1 cellular context compared by ENCODE assay signal in genomic region chr5:177365845-177366527, GRCh38.
TF ChIP-seq lines count a peak whose summit lies in the region.

No MANE protein-coding gene starts in this region.

TF ChIP-seq in H1, 55 proteins besides CTCF, POLR2A, EP300 and RAD21:
- no peak for TF ChIP-seq BCL11A (IDR thresholded peaks at IDR 0.05; ENCODE audit: low read depth in 2 of 2, low read length in 2 of 2)
- no peak for TF ChIP-seq KDM1A (IDR thresholded peaks at IDR 0.05; ENCODE audit: borderline replicate concordance, low read length)
- no peak for TF ChIP-seq KDM4A (IDR thresholded peaks at IDR 0.05; ENCODE audit: low read depth, low read length, severe bottlenecking)
- no peak for TF ChIP-seq MAX (IDR thresholded peaks at IDR 0.05)
- TF ChIP-seq SP2 (IDR thresholded peaks at IDR 0.05; ENCODE audit: low read length), result no peak
- no peak for TF ChIP-seq JUND (IDR thresholded peaks at IDR 0.05; ENCODE audit: low read length)
- no peak for TF ChIP-seq CHD1 (IDR thresholded peaks at IDR 0.05; ENCODE audit: low read depth, low read length)
- no peak for TF ChIP-seq NANOG (IDR thresholded peaks at IDR 0.05; ENCODE audit: insufficient read depth, low read depth, low read length, poor library complexity, severe bottlenecking)
- TF ChIP-seq PHF8 (conservative IDR thresholded peaks at IDR 0.05; ENCODE audit: low read depth, low read length), result no peak
- TF ChIP-seq ASH2L (IDR thresholded peaks at IDR 0.05; ENCODE audit: low read length), result no peak
- TF ChIP-seq GTF2F1 (IDR thresholded peaks at IDR 0.05; ENCODE audit: borderline replicate concordance, low read depth, low read length), result no peak
- TF ChIP-seq SAP30 (IDR thresholded peaks at IDR 0.05; ENCODE audit: insufficient read depth, insufficient replicate concordance, low read length), result no peak
- no peak for TF ChIP-seq TAF1 (IDR thresholded peaks at IDR 0.05; ENCODE audit: low read depth, low read length)
- TF ChIP-seq TEAD4 (IDR thresholded peaks at IDR 0.05; ENCODE audit: low read depth, low read length), result no peak
- no peak for TF ChIP-seq SIRT6 (IDR thresholded peaks at IDR 0.05; ENCODE audit: low read length)
- no peak for TF ChIP-seq SUZ12 (IDR thresholded peaks at IDR 0.05; ENCODE audit: low read length)
- no peak for TF ChIP-seq SP4 (IDR thresholded peaks at IDR 0.05; ENCODE audit: low read length)
